ENCODE assay signal across 12 cellular contexts in genomic region chr16:14487579-14487978, GRCh38.
DNase-seq lines count a peak whose midpoint lies in the region; ATAC-seq, FAIRE-seq and TF ChIP-seq lines count a peak whose summit lies in the region.
"Had no signal": no experiment of that assay in that cellular context is flagged by ENCODE, and none has a peak within 500 bp of the region (broad histone marks: within the 10 kb centered on the region; RNA-seq: fewer than 3 reads in every experiment).

No MANE protein-coding gene starts in this region.

- FAIRE-seq in HepG2 (lab: Jason Lieb, UNC) = no peak

- H3K9me3 Mint-ChIP-seq in activated T-helper 17 cell treated with anti-CD3 and anti-CD28 coated beads, Interleukin-2, amount 50 U/mL, for 72 hours = no peaks in the 10 kb centered on the region
- H3K9me3 Mint-ChIP-seq in stimulated activated memory B cell treated with anti-CD40 and anti-IgM and Interleukin-4, amounts not matched to agents 10 μg/mL and 1 μg/mL and 100 μg/mL, for 72 hours = no peaks in the 10 kb centered on the region
- H3K9me3 Mint-ChIP-seq: activated CD4-positive, alpha-beta T cell treated with anti-CD3 and anti-CD28 coated beads, Interleukin-2, amount 10 ng/mL, durations not matched to agents 24 days and 14 days had no signal

- no peak overlapping the region for H2AFZ ChIP-seq in ACC112 (ENCODE audit: low read length, unreplicated experiment)
- no peak overlapping the region for H2AFZ ChIP-seq in HepG2 (ENCODE audit: low read length)

- no peak for TF ChIP-seq POLR2A in HepG2 (IDR thresholded peaks at IDR 0.05; ENCODE audit: insufficient read depth in 1 of 2, low read depth in 2 of 2, low read length in 2 of 2)

- no peaks in the 10 kb centered on the region for H3K9me3 ChIP-seq in HAP-1
- no peaks in the 10 kb centered on the region for H3K9me3 ChIP-seq in HepG2 (ENCODE audit: low read length)
- H3K9me3 ChIP-seq: pancreas had no signal

- H3K4me1 Mint-ChIP-seq in activated T-helper 17 cell treated with anti-CD3 and anti-CD28 coated beads, Interleukin-2, amount 50 U/mL, for 72 hours = peaks cover 17% of the 10 kb centered on the region
- peaks cover 3% of the 10 kb centered on the region for H3K4me1 Mint-ChIP-seq in stimulated activated memory B cell treated with anti-CD40 and anti-IgM and Interleukin-4, amounts not matched to agents 10 μg/mL and 1 μg/mL and 100 μg/mL, for 72 hours

- no peak overlapping the region for H3K4me3 Mint-ChIP-seq in activated T-helper 17 cell treated with anti-CD3 and anti-CD28 coated beads, Interleukin-2, amount 50 U/mL, for 72 hours
- H3K4me3 Mint-ChIP-seq in stimulated activated memory B cell treated with anti-CD40 and anti-IgM and Interleukin-4, amounts not matched to agents 10 μg/mL and 1 μg/mL and 100 μg/mL, for 72 hours = no peak overlapping the region
- H3K4me3 Mint-ChIP-seq: activated CD4-positive, alpha-beta T cell treated with anti-CD3 and anti-CD28 coated beads, Interleukin-2, amount 10 ng/mL, durations not matched to agents 24 days and 14 days had no signal

- H3K4me3 ChIP-seq in ACC112 (ENCODE audit: low read depth, low read length) (peak overlapping the region; percentile 69; the same call in 1 of the 2 replicates), HAP-1 (no peak overlapping the region), HepG2 (replicated peaks in 1 of 3; ENCODE audit: insufficient read depth in 1 of 3, low read depth in 2 of 3, low read length in 3 of 3) (peak overlapping the region; percentile 44 to 62 (median 49); a peak in 4 of 6 replicates)

- H3K27me3 ChIP-seq in ACC112 (ENCODE audit: insufficient read depth, low read length) (no peaks in the 10 kb centered on the region), HAP-1 (ENCODE audit: low read depth) (no peaks in the 10 kb centered on the region), HepG2 (ENCODE audit: control insufficient read depth in 1 of 2, insufficient read depth in 2 of 2, low read length in 2 of 2) (no peaks in the 10 kb centered on the region)
- H3K27me3 ChIP-seq: pancreas had no signal

- in situ Hi-C loops in HAP-1 (cut with MboI; ENCODE audit: low sequenced_read_pairs) (no loop called here), HepG2 (cut with HindIII; ENCODE audit: extremely low pct_ligation_motif_present, low pct_unique_long_range_greater_than_20kb) (no loop called here)

- H3K27ac ChIP-seq in ACC112 (ENCODE audit: low read depth, low read length) (0 out of 2 replicates have a peak overlapping the region, but pooled peaks have one; percentile 76), HepG2 (ENCODE audit: extremely low read length, insufficient read depth, low read length) (peak overlapping the region; percentile 78)

- peak; percentile 36 to 49 for DNase-seq in HAP-1 (ENCODE audit: low spot score in 2 of 2)
- DNase-seq in HepG2 (ENCODE audit: low spot score) = no peak
- DNase-seq in omental fat pad (ENCODE audit: low spot score) = no peak
- no peak for DNase-seq in NCI-H2029 (lab: John Stamatoyannopoulos, UW)
- DNase-seq: activated CD4-positive, alpha-beta T cell treated with anti-CD3 and anti-CD28 coated beads, Interleukin-2, amount 10 ng/mL, durations not matched to agents 24 days and 14 days; DMS79 treated with DMSO at 0.1 percent for 48 hours; hippocampal formation; pancreas had no signal

- peaks cover 27% of the 10 kb centered on the region for H3K4me1 ChIP-seq in ACC112 (ENCODE audit: control insufficient read depth, insufficient read depth, low read length, unreplicated experiment)
- peaks cover 25% of the 10 kb centered on the region for H3K4me1 ChIP-seq in HAP-1
- H3K4me1 ChIP-seq in HepG2 (ENCODE audit: insufficient read depth, low read length) = peaks cover 76% of the 10 kb centered on the region

- H3K27ac Mint-ChIP-seq in activated T-helper 17 cell treated with anti-CD3 and anti-CD28 coated beads, Interleukin-2, amount 50 U/mL, for 72 hours = peak overlapping the region; percentile 66
- H3K27ac Mint-ChIP-seq in stimulated activated memory B cell treated with anti-CD40 and anti-IgM and Interleukin-4, amounts not matched to agents 10 μg/mL and 1 μg/mL and 100 μg/mL, for 72 hours = no peak overlapping the region
- H3K27ac Mint-ChIP-seq: activated CD4-positive, alpha-beta T cell treated with anti-CD3 and anti-CD28 coated beads, Interleukin-2, amount 10 ng/mL, durations not matched to agents 24 days and 14 days had no signal

- 30% methylated on average over 3 of the region's 3 CpGs for WGBS in HepG2 (ENCODE audit: low lambda C conversion rate)

- H3K79me2 ChIP-seq in ACC112 (ENCODE audit: control insufficient read depth, insufficient read depth, low read length, unreplicated experiment) (no peaks in the 10 kb centered on the region), HepG2 (ENCODE audit: insufficient read depth, low read length) (no peaks in the 10 kb centered on the region)

- no peaks in the 10 kb centered on the region for H3K36me3 ChIP-seq in ACC112 (ENCODE audit: insufficient read depth, low read length)
- no peaks in the 10 kb centered on the region for H3K36me3 ChIP-seq in HAP-1 (replicated peaks)
- H3K36me3 ChIP-seq in HepG2 (replicated peaks in 1 of 2; ENCODE audit: control insufficient read depth in 1 of 2, insufficient read depth in 2 of 2, low read length in 2 of 2) = peaks cover 0 to 7% of the 10 kb centered on the region in 2 experiments; a peak in 2 of 5 replicates
- H3K36me3 ChIP-seq: pancreas had no signal

- CTCF ChIA-PET in HepG2 (lab: Yijun Ruan, JAX; ENCODE audit: low intra/inter-chr PET ratio, low total read pairs) = no interaction called here

- peaks cover 21% of the 10 kb centered on the region for H3K36me3 Mint-ChIP-seq in activated T-helper 17 cell treated with anti-CD3 and anti-CD28 coated beads, Interleukin-2, amount 50 U/mL, for 72 hours (ENCODE audit: low read depth)
- H3K36me3 Mint-ChIP-seq in stimulated activated memory B cell treated with anti-CD40 and anti-IgM and Interleukin-4, amounts not matched to agents 10 μg/mL and 1 μg/mL and 100 μg/mL, for 72 hours = peaks cover 28% of the 10 kb centered on the region

- TF ChIP-seq CTCF in HepG2 (CRISPR knock-in tag; IDR thresholded peaks at IDR 0.05) (no peak), omental fat pad (IDR thresholded peaks at IDR 0.05) (no peak)

- TF ChIP-seq EP300 in HepG2 (IDR thresholded peaks at IDR 0.05; ENCODE audit: low read depth in 2 of 2, low read length in 2 of 2) = no peak
- no peak for TF ChIP-seq EP300 in HepG2 (CRISPR knock-in tag; IDR thresholded peaks at IDR 0.05; ENCODE audit: borderline replicate concordance)

- peak overlapping the region; percentile 87 for H3K4me2 ChIP-seq in HepG2 (ENCODE audit: low read depth, low read length)

- H4K20me1 ChIP-seq in HepG2 (ENCODE audit: insufficient read depth, low read length) = no peaks in the 10 kb centered on the region

- H3K9ac ChIP-seq in HepG2 (ENCODE audit: insufficient read depth, low read depth, low read length) = peak overlapping the region; percentile 63

- H3K27me3 Mint-ChIP-seq in activated T-helper 17 cell treated with anti-CD3 and anti-CD28 coated beads, Interleukin-2, amount 50 U/mL, for 72 hours = no peaks in the 10 kb centered on the region
- no peaks in the 10 kb centered on the region for H3K27me3 Mint-ChIP-seq in stimulated activated memory B cell treated with anti-CD40 and anti-IgM and Interleukin-4, amounts not matched to agents 10 μg/mL and 1 μg/mL and 100 μg/mL, for 72 hours
- H3K27me3 Mint-ChIP-seq: activated CD4-positive, alpha-beta T cell treated with anti-CD3 and anti-CD28 coated beads, Interleukin-2, amount 10 ng/mL, durations not matched to agents 24 days and 14 days had no signal

- intact Hi-C loops in HepG2 (cut with micrococcal nuclease; ENCODE audit: unreplicated experiment) = loop anchor here (5.0 to 10.0 kb wide), 2 partner anchors 83 to 185 kb away; no protein-coding TSS in a partner anchor

- TF ChIP-seq RAD21 in HepG2 (CRISPR knock-in tag; IDR thresholded peaks at IDR 0.05) = no peak

- BruUV-seq in HepG2 (replicated peaks; lab: Mats Ljungman, UMichigan) = no TSS peak

- ATAC-seq in activated T-helper 17 cell treated with anti-CD3 and anti-CD28 coated beads, Interleukin-2, amount 50 U/mL, for 72 hours (replicated peaks) = no peak
- ATAC-seq in HepG2 = no peak
- ATAC-seq in omental fat pad (ENCODE audit: low FRiP score) = no peak
- no peak for ATAC-seq in HG02588 (IDR thresholded peaks at IDR 0.05; ENCODE audit: unreplicated experiment)
- no peak for ATAC-seq in stimulated activated memory B cell treated with anti-CD40 and anti-IgM and Interleukin-4, amounts not matched to agents 10 μg/mL and 1 μg/mL and 100 μg/mL, for 72 hours

- POLR2A ChIA-PET in HepG2 (lab: Yijun Ruan, JAX) = interaction anchor here (1.0 to 3.6 kb wide), 10 partner anchors 10 to 169 kb away, joined by 3 to 36 read pairs (median 12); no protein-coding TSS in a partner anchor

TF ChIP-seq in HepG2, 621 proteins besides CTCF, POLR2A, EP300 and RAD21 (continues in another document):
- TF ChIP-seq ZBTB39 (CRISPR knock-in tag; IDR thresholded peaks at IDR 0.05) (no peak), ZGPAT (CRISPR knock-in tag; IDR thresholded peaks at IDR 0.05) (no peak)

Comparison
In these comparisons a context has a peak if more than half of its experiments do, and no peak if none do; other contexts are left out.
1. DNase-seq: peak in HAP-1 (2 of 2); none in HepG2 (single experiment), omental fat pad (single experiment) and NCI-H2029 (single experiment).